Comparison of ENCODE assay signal across 1 cellular context in genomic region chr19:4519521-4520277, GRCh38.
TF ChIP-seq lines count a peak whose summit lies in the region.

No MANE protein-coding gene starts in this region.

TF ChIP-seq in H1, 55 proteins besides CTCF, POLR2A, EP300 and RAD21:
- TF ChIP-seq ASH2L (IDR thresholded peaks at IDR 0.05; ENCODE audit: low read length) (no peak), KDM1A (IDR thresholded peaks at IDR 0.05; ENCODE audit: borderline replicate concordance, low read length) (0 out of 2 replicates have a peak, but pooled peaks have one; percentile 12)
TF ChIP-seq in H1: peak in this region for 1.
